Comparison of ENCODE assay signal across 8 cellular contexts in genomic region chrX:65667503-65668355, GRCh38. TPM values are rescaled to one million over a fixed set of nuclear protein-coding genes. Genes with fewer than 3 reads are reported as not detected.
DNase-seq lines count a peak whose midpoint lies in the region; ATAC-seq and FAIRE-seq lines count a peak whose summit lies in the region.

Gene MSN (plus strand): TSS chrX:65667654. CDS start chrX:65667842, 188 bp downstream.

- no peaks in the 10 kb centered on the region for H3K27me3 ChIP-seq in mucosa of stomach (ENCODE audit: control insufficient read depth, insufficient read depth, low read length)

- H3K4me3 ChIP-seq in mucosa of stomach (ENCODE audit: low read length): peak within 1 kb of the TSS; percentile 14

- H3K4me1 ChIP-seq in mucosa of stomach (ENCODE audit: control insufficient read depth, insufficient read depth, low read length): no peaks in the 10 kb centered on the region

- H3K9me3 ChIP-seq in mucosa of stomach (ENCODE audit: control insufficient read depth, low read length): no peaks in the 10 kb centered on the region

- peak; percentile 98 for FAIRE-seq in GM18507 (lab: Jason Lieb, UNC)

- H3K9ac ChIP-seq in mucosa of stomach (ENCODE audit: low read length): peak within 1 kb of the TSS; percentile 76

- no peaks in the 10 kb centered on the region for H3K36me3 ChIP-seq in mucosa of stomach (ENCODE audit: control insufficient read depth, insufficient read depth, low read length)

- in situ Hi-C loops in endometrial microvascular endothelial cells (cut with HindIII; ENCODE audit: inconsistent ontology term, low pct_unique_long_range_greater_than_20kb, low sequenced_read_pairs): no loop called here

- DNase-seq in GM18507 (ENCODE audit: extremely low spot score, insufficient read length, low read depth) (peak; percentile 37), NCI-H510A treated with DMSO at 0.1 percent for 48 hours (lab: John Stamatoyannopoulos, UW) (peak; percentile 27), NCI-H1048 (lab: John Stamatoyannopoulos, UW) (no peak)
- peak; percentile 35 to 62 (median 37) for DNase-seq in activated CD8-positive, alpha-beta memory T cell treated with anti-CD3 and anti-CD28 coated beads for 48 hours (ENCODE audit: low read depth in 2 of 3, low spot score in 2 of 3)
- peak; percentile 44 to 48 for DNase-seq in stimulated activated CD8-positive, alpha-beta memory T cell treated with anti-CD3 and anti-CD28 coated beads, Interleukin-7, amount 100 ng/mL, for 1 hour (ENCODE audit: low read depth in 2 of 2)

- peak; percentile 88 for ATAC-seq in HG02798 (IDR thresholded peaks at IDR 0.05; ENCODE audit: poor library complexity, unreplicated experiment)

RNA-seq across cellular contexts. Expression of gene MSN, which starts in this region (rescaled TPM):
- 751 TPM for total RNA-seq in endometrial microvascular endothelial cells (ENCODE audit: inconsistent ontology term)
